Comparison of ENCODE assay signal across 1 cellular context in genomic region chr2:119236796-119237195, GRCh38.
TF ChIP-seq lines count a peak whose summit lies in the region.

No MANE protein-coding gene starts in this region.

TF ChIP-seq in HepG2, 621 proteins besides CTCF, POLR2A, EP300 and RAD21 (continued from another document and continues in another):
- TF ChIP-seq STAT6 (CRISPR knock-in tag; IDR thresholded peaks at IDR 0.05; ENCODE audit: borderline replicate concordance) (no peak), SP4 (CRISPR knock-in tag; IDR thresholded peaks at IDR 0.05) (no peak), TRAFD1 (CRISPR knock-in tag; IDR thresholded peaks at IDR 0.05; ENCODE audit: borderline replicate concordance) (no peak), ZMYM3 (CRISPR knock-in tag; IDR thresholded peaks at IDR 0.05) (0 out of 2 replicates have a peak, but pooled peaks have one; percentile 54), TRIM24 (CRISPR knock-in tag; IDR thresholded peaks at IDR 0.05) (no peak), ZNF337 (CRISPR knock-in tag; IDR thresholded peaks at IDR 0.05; ENCODE audit: borderline replicate concordance, low read depth) (no peak), TEAD3 (CRISPR knock-in tag; optimal IDR thresholded peaks at IDR 0.05; ENCODE audit: borderline replicate concordance) (peak; percentile 38), ZNF790 (CRISPR knock-in tag; IDR thresholded peaks at IDR 0.05; ENCODE audit: borderline replicate concordance) (no peak), GLMP (CRISPR knock-in tag; IDR thresholded peaks at IDR 0.05; ENCODE audit: borderline replicate concordance) (no peak), RXRB (CRISPR knock-in tag; IDR thresholded peaks at IDR 0.05; ENCODE audit: borderline replicate concordance) (0 out of 2 replicates have a peak, but pooled peaks have one; percentile 33), DMTF1 (CRISPR knock-in tag; IDR thresholded peaks at IDR 0.05) (no peak), CENPX (CRISPR knock-in tag; IDR thresholded peaks at IDR 0.05) (no peak), HOXA5 (CRISPR knock-in tag; IDR thresholded peaks at IDR 0.05) (no peak), MXD4 (CRISPR knock-in tag; IDR thresholded peaks at IDR 0.05) (no peak), PRPF4 (IDR thresholded peaks at IDR 0.05; ENCODE audit: low read depth, low read length, poor library complexity, severe bottlenecking) (no peak), IKZF5 (CRISPR knock-in tag; IDR thresholded peaks at IDR 0.05) (no peak), ZFP91 (CRISPR knock-in tag; IDR thresholded peaks at IDR 0.05; ENCODE audit: borderline replicate concordance) (no peak), MEIS1 (CRISPR knock-in tag; IDR thresholded peaks at IDR 0.05; ENCODE audit: borderline replicate concordance) (no peak), ZFP82 (CRISPR knock-in tag; IDR thresholded peaks at IDR 0.05; ENCODE audit: borderline replicate concordance) (no peak), CC2D1A (CRISPR knock-in tag; IDR thresholded peaks at IDR 0.05) (no peak), ZNF335 (CRISPR knock-in tag; IDR thresholded peaks at IDR 0.05) (no peak), BCL6 (CRISPR knock-in tag; IDR thresholded peaks at IDR 0.05) (peak; percentile 48; the same call in 1 of the 2 replicates), PPARG (CRISPR knock-in tag; conservative IDR thresholded peaks at IDR 0.05) (peak; percentile 80), ZBTB8A (CRISPR knock-in tag; IDR thresholded peaks at IDR 0.05; ENCODE audit: borderline replicate concordance, low read depth) (no peak), RFXANK (CRISPR knock-in tag; IDR thresholded peaks at IDR 0.05) (no peak), ARID5B (CRISPR knock-in tag; IDR thresholded peaks at IDR 0.05) (peak; percentile 64; the same call in 1 of the 2 replicates), TSC22D2 (CRISPR knock-in tag; IDR thresholded peaks at IDR 0.05; ENCODE audit: borderline replicate concordance) (no peak), ZNF546 (CRISPR knock-in tag; conservative IDR thresholded peaks at IDR 0.05) (no peak), NR2F1 (CRISPR knock-in tag; IDR thresholded peaks at IDR 0.05) (0 out of 4 replicates have a peak, but pooled peaks of 1 of the 2 experiments have one; percentile 15), UBTF (CRISPR knock-in tag; IDR thresholded peaks at IDR 0.05) (no peak), HNF4A (CRISPR knock-in tag; IDR thresholded peaks at IDR 0.05) (peak; percentile 54), XBP1 (CRISPR knock-in tag; IDR thresholded peaks at IDR 0.05) (no peak), CREBL2 (CRISPR knock-in tag; IDR thresholded peaks at IDR 0.05; ENCODE audit: borderline replicate concordance) (no peak), CERS6 (CRISPR knock-in tag; IDR thresholded peaks at IDR 0.05) (no peak), NCOA5 (CRISPR knock-in tag; IDR thresholded peaks at IDR 0.05) (no peak), YEATS4 (CRISPR knock-in tag; IDR thresholded peaks at IDR 0.05; ENCODE audit: borderline replicate concordance) (no peak), KMT2B (CRISPR knock-in tag; IDR thresholded peaks at IDR 0.05) (no peak), KDM2A (CRISPR knock-in tag; IDR thresholded peaks at IDR 0.05; ENCODE audit: borderline replicate concordance, low read depth) (no peak), ZNF576 (CRISPR knock-in tag; IDR thresholded peaks at IDR 0.05) (no peak), ZMAT3 (CRISPR knock-in tag; conservative IDR thresholded peaks at IDR 0.05) (no peak), TEF (CRISPR knock-in tag; IDR thresholded peaks at IDR 0.05) (no peak), ZIK1 (CRISPR knock-in tag; IDR thresholded peaks at IDR 0.05; ENCODE audit: borderline replicate concordance, low read depth) (no peak), ZSCAN9 (CRISPR knock-in tag; IDR thresholded peaks at IDR 0.05; ENCODE audit: borderline replicate concordance) (no peak), PRMT3 (CRISPR knock-in tag; IDR thresholded peaks at IDR 0.05; ENCODE audit: borderline replicate concordance, low read depth) (no peak), ERF (CRISPR knock-in tag; IDR thresholded peaks at IDR 0.05) (no peak)
